In genomic region chr5:78547731-78548189, GRCh38 we compare ENCODE assay signal across 8 cellular contexts.
DNase-seq lines count a peak whose midpoint lies in the region; FAIRE-seq and TF ChIP-seq lines count a peak whose summit lies in the region.

No MANE protein-coding gene starts in this region.

- no peak overlapping the region for H3K4me2 ChIP-seq in OCI-LY7 (ENCODE audit: low read length)

- H3K4me1 ChIP-seq in kidney (ENCODE audit: control insufficient read depth in 1 of 2, insufficient read depth in 1 of 2, low read depth in 1 of 2, low read length in 2 of 2) (peaks cover 0 to 7% of the 10 kb centered on the region in 2 donors), OCI-LY7 (ENCODE audit: insufficient read depth, low read length, poor library complexity, severe bottlenecking) (no peaks in the 10 kb centered on the region)

- CTCF ChIA-PET in OCI-LY7 (lab: Charles Lee; ENCODE audit: unreplicated experiment), result no interaction called here

- no peak overlapping the region for H2AFZ ChIP-seq in OCI-LY7 (ENCODE audit: low read length)

- no peak overlapping the region for H3K9ac ChIP-seq in kidney (ENCODE audit: low read length in 2 of 2)

- intact Hi-C loops in kidney (cut with DNase I), result no loop called here
- intact Hi-C loops in OCI-LY7 (cut with micrococcal nuclease; ENCODE audit: unreplicated experiment), result no loop called here

- no peak overlapping the region for H3K4me3 ChIP-seq in kidney (ENCODE audit: low read length in 2 of 2)
- H3K4me3 ChIP-seq in OCI-LY7 (ENCODE audit: low read depth, low read length, poor library complexity, severe bottlenecking), result no peak overlapping the region

- no TSS peak for BruUV-seq in OCI-LY7 (replicated peaks; lab: Mats Ljungman, UMichigan)

- H3K36me3 ChIP-seq in kidney (ENCODE audit: control insufficient read depth in 1 of 2, insufficient read depth in 2 of 2, low read length in 2 of 2) (no peaks in the 10 kb centered on the region), OCI-LY7 (ENCODE audit: insufficient read depth, low read length) (no peaks in the 10 kb centered on the region)

- no peaks in the 10 kb centered on the region for H3K79me2 ChIP-seq in OCI-LY7 (ENCODE audit: insufficient read depth, low read depth, low read length)

- TF ChIP-seq CTCF in kidney (IDR thresholded peaks at IDR 0.05; ENCODE audit: borderline replicate concordance, extremely low read depth, insufficient read depth) (no peak), OCI-LY7 (conservative IDR thresholded peaks at IDR 0.05; ENCODE audit: low read length) (no peak)

- POLR2A ChIA-PET in OCI-LY7 (lab: Charles Lee), result no interaction called here

- peak overlapping the region; percentile 57 to 78 for H3K27ac ChIP-seq in kidney (ENCODE audit: low read depth in 2 of 2, low read length in 2 of 2)
- peak overlapping the region; percentile 68 for H3K27ac ChIP-seq in substantia nigra (ENCODE audit: low read depth, low read length, poor library complexity, severe bottlenecking)
- H3K27ac ChIP-seq in OCI-LY7 (ENCODE audit: low read depth, low read length, poor library complexity, severe bottlenecking), result no peak overlapping the region

- no peaks in the 10 kb centered on the region for H3K9me3 ChIP-seq in kidney (ENCODE audit: control insufficient read depth in 1 of 2, low read length in 2 of 2)
- no peaks in the 10 kb centered on the region for H3K9me3 ChIP-seq in OCI-LY7 (ENCODE audit: low read length)

- H3K9me2 ChIP-seq in OCI-LY7 (ENCODE audit: insufficient read depth, low read length), result no peaks in the 10 kb centered on the region

- no peak for FAIRE-seq in kidney (lab: Jason Lieb, UNC)

- H4K20me1 ChIP-seq in OCI-LY7 (ENCODE audit: insufficient read depth, low read length), result no peaks in the 10 kb centered on the region

- DNase-seq in HCEC 1CT (peak; percentile 72), brain pericyte (ENCODE audit: low read depth, low spot score) (peak; percentile 90), kidney (peak; percentile 91), substantia nigra (lab: John Stamatoyannopoulos, UW) (peak in 10 of 49 donors; percentile 8 to 45 (median 26)), LoVo (ENCODE audit: low spot score) (no peak), OCI-LY7 (ENCODE audit: low spot score) (no peak), RKO (ENCODE audit: low spot score) (no peak), NCI-H1694 (lab: John Stamatoyannopoulos, UW) (no peak)

Comparison
In these comparisons a context has a peak if more than half of its experiments do, and no peak if none do; other contexts are left out.
1. DNase-seq: peak in HCEC 1CT (single experiment), brain pericyte (single experiment) and kidney (single experiment); none in LoVo (single experiment), OCI-LY7 (single experiment), RKO (single experiment) and NCI-H1694 (single experiment).